In genomic region chr1:8228253-8228652, GRCh38 we compare ENCODE assay signal across 3 cellular contexts.
A peak's percentile ranks its signal among the peaks of the same experiment; 100 is the strongest.
TF ChIP-seq lines count a peak whose summit lies in the region.

No MANE protein-coding gene starts in this region.

TF ChIP-seq in HCT116, 20 proteins besides CTCF, POLR2A, EP300 and RAD21:
- no peak for TF ChIP-seq ZFX (IDR thresholded peaks at IDR 0.05)
- no peak for TF ChIP-seq EZH2phosphoT487 (IDR thresholded peaks at IDR 0.05; ENCODE audit: borderline replicate concordance)
- TF ChIP-seq CBX3 (IDR thresholded peaks at IDR 0.05; ENCODE audit: low read depth): 0 out of 2 replicates have a peak, but pooled peaks have one; percentile 38
- no peak for TF ChIP-seq ELF1 (IDR thresholded peaks at IDR 0.05; ENCODE audit: borderline replicate concordance, low read depth)

TF ChIP-seq in IMR-90, 13 proteins besides CTCF, POLR2A, EP300 and RAD21:
- TF ChIP-seq RFX5 (IDR thresholded peaks at IDR 0.05; ENCODE audit: low read depth, low read length): no peak
- TF ChIP-seq CHD1 (IDR thresholded peaks at IDR 0.05; ENCODE audit: low read depth, low read length): no peak
- TF ChIP-seq MAFK (IDR thresholded peaks at IDR 0.05; ENCODE audit: low read depth, low read length): no peak
- no peak for TF ChIP-seq SMC3 (IDR thresholded peaks at IDR 0.05; ENCODE audit: low read depth, low read length)
- TF ChIP-seq FOS (IDR thresholded peaks at IDR 0.05; ENCODE audit: low read depth, low read length): no peak
- TF ChIP-seq RCOR1 (IDR thresholded peaks at IDR 0.05; ENCODE audit: insufficient replicate concordance, low read length): no peak
- TF ChIP-seq NFE2L2 (IDR thresholded peaks at IDR 0.05; ENCODE audit: low read depth, low read length): no peak
- TF ChIP-seq ELK1 (IDR thresholded peaks at IDR 0.05; ENCODE audit: borderline replicate concordance, low read depth, low read length): no peak
- no peak for TF ChIP-seq USF2 (IDR thresholded peaks at IDR 0.05; ENCODE audit: low read depth, low read length)
- TF ChIP-seq MAZ (IDR thresholded peaks at IDR 0.05; ENCODE audit: borderline replicate concordance, low read depth, low read length): no peak
- no peak for TF ChIP-seq CEBPB (IDR thresholded peaks at IDR 0.05; ENCODE audit: low read depth, low read length)

TF ChIP-seq in K562, 482 proteins besides CTCF, POLR2A, EP300 and RAD21:
- TF ChIP-seq RFX1 (IDR thresholded peaks at IDR 0.05) (no peak), ETS2 (tag; IDR thresholded peaks at IDR 0.05; ENCODE audit: borderline replicate concordance, poor library complexity, severe bottlenecking) (no peak), IRF2 (CRISPR knock-in tag; IDR thresholded peaks at IDR 0.05) (no peak), GATAD2B (IDR thresholded peaks at IDR 0.05; ENCODE audit: borderline replicate concordance) (no peak), NFYB (IDR thresholded peaks at IDR 0.05; ENCODE audit: extremely low read depth, insufficient read length) (no peak), MTF1 (CRISPR knock-in tag; IDR thresholded peaks at IDR 0.05; ENCODE audit: borderline replicate concordance) (no peak), KDM1A (IDR thresholded peaks at IDR 0.05) (0 out of 4 replicates have a peak, but pooled peaks have one; percentile 17 to 25), BCOR (IDR thresholded peaks at IDR 0.05) (peak; percentile 79), RBM25 (IDR thresholded peaks at IDR 0.05; ENCODE audit: low read depth, low read length, severe bottlenecking) (peak; percentile 43), EZH2 (IDR thresholded peaks at IDR 0.05; ENCODE audit: borderline replicate concordance, low read depth, low read length) (no peak), HDAC3 (IDR thresholded peaks at IDR 0.05; ENCODE audit: borderline replicate concordance, partially characterized antibody) (no peak), HDAC2 (IDR thresholded peaks at IDR 0.05) (0 out of 2 replicates have a peak, but pooled peaks have one; percentile 38)
